In genomic region chr1:64917328-64917861, GRCh38 we compare ENCODE assay signal across 8 cellular contexts. TPM values are rescaled to one million over a fixed set of nuclear protein-coding genes. Genes with fewer than 3 reads are reported as not detected.
DNase-seq lines count a peak whose midpoint lies in the region; ATAC-seq and TF ChIP-seq lines count a peak whose summit lies in the region.

No MANE protein-coding gene starts in this region.

- peaks cover 71 to 95% (median 84%) of the 10 kb centered on the region in 3 donors for H3K4me1 Mint-ChIP-seq in naive B cell

- POLR2A ChIA-PET in PC-3 (lab: Charles Lee; ENCODE audit: unreplicated experiment) = no interaction called here

- H3K9me2 ChIP-seq in PC-3 (replicated peaks; ENCODE audit: low read length) = no peaks in the 10 kb centered on the region

- H3K4me2 ChIP-seq in PC-3 (ENCODE audit: low read length) = peak overlapping the region; percentile 64

- DNase-seq in ELF-1 (ENCODE audit: low read depth, low spot score) (peak; percentile 32), PC-3 (peak; percentile 85), epithelial cell of esophagus (ENCODE audit: low read depth) (peak; percentile 89), naive B cell (no peak), NCI-H524 (lab: John Stamatoyannopoulos, UW) (no peak)
- DNase-seq in stimulated activated CD4-positive, alpha-beta T cell treated with anti-CD3 and anti-CD28 coated beads, Interleukin-2, amount 100 ng/mL, for 24 hours = no peak

- H3K79me2 ChIP-seq in PC-3 (ENCODE audit: low read length) = peaks cover 78% of the 10 kb centered on the region

- H3K4me3 Mint-ChIP-seq in naive B cell = peak overlapping the region in 7 of 8 donors; percentile 58 to 79 (median 73)

- no peak overlapping the region for H2AFZ ChIP-seq in PC-3 (ENCODE audit: low read length)

- H3K4me3 ChIP-seq in PC-3 (ENCODE audit: low read length) (no peak overlapping the region), epithelial cell of esophagus (ENCODE audit: low read length) (no peak overlapping the region)

- no peak overlapping the region for H3K9ac ChIP-seq in PC-3 (ENCODE audit: low read length)

- CTCF ChIA-PET in PC-3 (lab: Charles Lee) = no interaction called here

- H3K27ac ChIP-seq in PC-3 (ENCODE audit: low read length) = peak overlapping the region; percentile 83

- H3K27me3 ChIP-seq in PC-3 (ENCODE audit: low read length) = no peaks in the 10 kb centered on the region

- H3K27me3 Mint-ChIP-seq in naive B cell = no peaks in the 10 kb centered on the region

- H3K9me3 ChIP-seq in PC-3 (ENCODE audit: low read length) = no peaks in the 10 kb centered on the region

- peak; percentile 54 for ATAC-seq in PC-3
- ATAC-seq in naive B cell (ENCODE audit: low read depth in 2 of 2) = peak; percentile 36 to 44
- no peak for ATAC-seq in HG03139 (IDR thresholded peaks at IDR 0.05; ENCODE audit: unreplicated experiment)
- no peak for ATAC-seq in HG02798 (IDR thresholded peaks at IDR 0.05; ENCODE audit: poor library complexity, unreplicated experiment)

- peaks cover 58% of the 10 kb centered on the region for H3K4me1 ChIP-seq in PC-3 (ENCODE audit: insufficient read depth, low read length)

- H3K9me3 Mint-ChIP-seq in naive B cell = peaks cover 0 to 2% (median 0%) of the 10 kb centered on the region in 7 donors

- peaks cover 5% of the 10 kb centered on the region for H3F3A ChIP-seq in PC-3 (ENCODE audit: low read length, unreplicated experiment)

- no peaks in the 10 kb centered on the region for H4K20me1 ChIP-seq in PC-3 (ENCODE audit: low read length)

- peak overlapping the region in 5 of 6 donors; percentile 29 to 78 (median 56) for H3K27ac Mint-ChIP-seq in naive B cell

- no peaks in the 10 kb centered on the region for H3K36me3 ChIP-seq in PC-3 (ENCODE audit: low read depth, low read length)

- BruUV-seq in PC-3 (replicated peaks; lab: Mats Ljungman, UMichigan) = no TSS peak

- intact Hi-C loops in PC-3 (cut with micrococcal nuclease) = loop anchor here (2.0 kb wide), 1 partner anchor 47 kb away; no protein-coding TSS in a partner anchor

- H3K36me3 Mint-ChIP-seq in naive B cell = no peaks in the 10 kb centered on the region

- TF ChIP-seq CTCF in PC-3 (conservative IDR thresholded peaks at IDR 0.05; ENCODE audit: low read depth, low read length) = no peak
- no peak for TF ChIP-seq CTCF in epithelial cell of esophagus (IDR thresholded peaks at IDR 0.05; ENCODE audit: insufficient read depth, low read depth, low read length, missing control alignments)

RNA-seq across cellular contexts. Expression of gene JAK1, which starts 49.0 kb away (rescaled TPM):
- total RNA-seq in PC-3 (2014; rRNA removed) = 44.1 and 52.2 TPM in 2 replicates
- polyA plus RNA-seq in naive B cell (ENCODE audit: low read depth in 6 of 6) = 100 to 1,000 TPM; 182 to 259 (median 194) TPM

Comparison
In these comparisons a context has a peak if more than half of its experiments do, and no peak if none do; other contexts are left out.
1. DNase-seq: peak in ELF-1 (single experiment), PC-3 (single experiment) and epithelial cell of esophagus (single experiment); none in naive B cell (single experiment), NCI-H524 (0 of 2) and stimulated activated CD4-positive, alpha-beta T cell treated with anti-CD3 and anti-CD28 coated beads, Interleukin-2, amount 100 ng/mL, for 24 hours (0 of 2).
2. ATAC-seq: peak in PC-3 (single experiment) and naive B cell (2 of 2); none in HG03139 (single experiment) and HG02798 (single experiment).